In the genomic region with DNA sequence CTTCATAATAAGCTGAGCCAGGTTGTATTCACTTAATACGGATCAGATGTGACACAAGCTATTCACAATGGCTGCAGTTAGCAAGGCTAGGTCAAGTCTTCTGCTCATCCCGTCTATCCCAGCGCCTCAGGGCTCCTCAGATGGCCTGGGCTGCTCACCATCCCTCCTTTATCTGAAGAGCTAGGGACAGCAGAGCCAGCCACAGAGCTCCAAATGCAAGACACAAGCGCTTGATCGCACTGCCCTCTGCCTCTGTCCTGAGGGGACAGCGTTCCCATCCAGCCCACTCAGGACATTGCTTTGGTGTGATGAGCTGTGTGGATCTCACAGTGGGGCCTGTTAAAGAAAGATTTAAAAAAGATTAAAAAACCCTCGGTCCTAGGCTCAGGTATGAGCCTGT, we compare ENCODE assay signal across 19 cellular contexts.
DNase-seq lines count a peak whose midpoint lies in the region; ATAC-seq and TF ChIP-seq lines count a peak whose summit lies in the region.
"Had no signal": no experiment of that assay in that cellular context is flagged by ENCODE, and none has a peak within 500 bp of the region (broad histone marks: within the 10 kb centered on the region; RNA-seq: fewer than 3 reads in every experiment).

No MANE protein-coding gene starts in this region.

- no peaks in the 10 kb centered on the region for H3K27me3 ChIP-seq in esophagus muscularis mucosa
- H3K27me3 ChIP-seq: SJCRH30 had no signal

- ATAC-seq in natural killer cell treated with Interleukin-12 subunit alpha and Interleukin-12 subunit beta and Interleukin-15 and Interleukin-18, amount 100 ng/mL, for 72 hours: peak; percentile 44 to 55
- no peak for ATAC-seq in natural killer cell
- no peak for ATAC-seq in GM19023 (IDR thresholded peaks at IDR 0.05; ENCODE audit: unreplicated experiment)
- ATAC-seq: HepG2, K562 had no signal

- H3K36me3 ChIP-seq in esophagus muscularis mucosa: no peaks in the 10 kb centered on the region
- H3K36me3 ChIP-seq: SJCRH30 had no signal

- TF ChIP-seq POLR2A in esophagus muscularis mucosa (IDR thresholded peaks at IDR 0.05; ENCODE audit: low read depth): no peak

- H3K36me3 Mint-ChIP-seq in natural killer cell treated with Interleukin-12 subunit alpha and Interleukin-12 subunit beta and Interleukin-15 and Interleukin-18, amount 100 ng/mL, for 72 hours: no peaks in the 10 kb centered on the region
- H3K36me3 Mint-ChIP-seq in natural killer cell: no peaks in the 10 kb centered on the region

- no peaks in the 10 kb centered on the region for H3K9me3 ChIP-seq in esophagus muscularis mucosa
- H3K9me3 ChIP-seq: SJCRH30 had no signal

- no peak overlapping the region for H3K27ac ChIP-seq in esophagus muscularis mucosa (replicated peaks in 1 of 4)
- H3K27ac ChIP-seq: SJCRH30 had no signal

- TF ChIP-seq CTCF in natural killer cell (IDR thresholded peaks at IDR 0.05): no peak
- TF ChIP-seq CTCF in esophagus muscularis mucosa (IDR thresholded peaks at IDR 0.05): no peak

- DNase-seq in natural killer cell treated with Interleukin-12 subunit alpha and Interleukin-12 subunit beta and Interleukin-15 and Interleukin-18, amount 100 ng/mL, for 72 hours (ENCODE audit: low spot score): no peak
- DNase-seq in natural killer cell: no peak
- DNase-seq in esophagus muscularis mucosa (ENCODE audit: extremely low spot score): peak; percentile 80
- peak; percentile 65 for DNase-seq in mesenteric fat pad (ENCODE audit: low spot score)
- no peak for DNase-seq in 8988T
- no peak for DNase-seq in Ammon's horn (ENCODE audit: low spot score)
- DNase-seq: Calu3, DMS79 treated with DMSO at 0.1 percent for 48 hours, Kasumi-1, NCI-H1105, NCI-H1436 treated with DMSO at 0.1 percent for 48 hours, NCI-H1930, NCI-H2107, NCI-H524, NCI-H774, SJCRH30 had no signal

- no peak overlapping the region for H3K4me3 ChIP-seq in esophagus muscularis mucosa
- H3K4me3 ChIP-seq: K562, SJCRH30 had no signal

- H3K27ac Mint-ChIP-seq in natural killer cell treated with Interleukin-12 subunit alpha and Interleukin-12 subunit beta and Interleukin-15 and Interleukin-18, amount 100 ng/mL, for 72 hours: no peak overlapping the region
- no peak overlapping the region for H3K27ac Mint-ChIP-seq in natural killer cell

- no peaks in the 10 kb centered on the region for H3K9me3 Mint-ChIP-seq in natural killer cell treated with Interleukin-12 subunit alpha and Interleukin-12 subunit beta and Interleukin-15 and Interleukin-18, amount 100 ng/mL, for 72 hours
- H3K9me3 Mint-ChIP-seq in natural killer cell: no peaks in the 10 kb centered on the region

- intact Hi-C loops in natural killer cell (cut with micrococcal nuclease) (no loop called here), esophagus muscularis mucosa (cut with DNase I) (no loop called here)

- H3K4me1 Mint-ChIP-seq in natural killer cell treated with Interleukin-12 subunit alpha and Interleukin-12 subunit beta and Interleukin-15 and Interleukin-18, amount 100 ng/mL, for 72 hours (ENCODE audit: low read depth in 2 of 2): no peaks in the 10 kb centered on the region
- no peaks in the 10 kb centered on the region for H3K4me1 Mint-ChIP-seq in natural killer cell

- WGBS in esophagus muscularis mucosa: 93% methylated on average over 7 of the region's 7 CpGs

- no peaks in the 10 kb centered on the region for H3K4me1 ChIP-seq in esophagus muscularis mucosa
- H3K4me1 ChIP-seq: SJCRH30 had no signal

- no peak overlapping the region for H3K4me3 Mint-ChIP-seq in natural killer cell treated with Interleukin-12 subunit alpha and Interleukin-12 subunit beta and Interleukin-15 and Interleukin-18, amount 100 ng/mL, for 72 hours
- H3K4me3 Mint-ChIP-seq in natural killer cell: no peak overlapping the region

- H3K27me3 Mint-ChIP-seq in natural killer cell treated with Interleukin-12 subunit alpha and Interleukin-12 subunit beta and Interleukin-15 and Interleukin-18, amount 100 ng/mL, for 72 hours: peaks cover 15 to 23% of the 10 kb centered on the region in 2 donors
- H3K27me3 Mint-ChIP-seq in natural killer cell (ENCODE audit: low read depth in 2 of 2): peaks cover 7 to 14% of the 10 kb centered on the region in 2 donors

- no peak for TF ChIP-seq EP300 in esophagus muscularis mucosa (IDR thresholded peaks at IDR 0.05)

Comparison
In these comparisons a context has a peak if more than half of its experiments do, and no peak if none do; other contexts are left out.
1. ATAC-seq: peak in natural killer cell treated with Interleukin-12 subunit alpha and Interleukin-12 subunit beta and Interleukin-15 and Interleukin-18, amount 100 ng/mL, for 72 hours (2 of 2); none in natural killer cell (0 of 3) and GM19023 (single experiment).
2. DNase-seq: peak in esophagus muscularis mucosa (single experiment) and mesenteric fat pad (single experiment); none in natural killer cell treated with Interleukin-12 subunit alpha and Interleukin-12 subunit beta and Interleukin-15 and Interleukin-18, amount 100 ng/mL, for 72 hours (single experiment), natural killer cell (single experiment), 8988T (single experiment) and Ammon's horn (single experiment).